In genomic region chr1:182845894-182846293, GRCh38 we compare ENCODE assay signal across 9 cellular contexts.
"Had no signal": no experiment of that assay in that cellular context is flagged by ENCODE, and none has a peak within 500 bp of the region (broad histone marks: within the 10 kb centered on the region; RNA-seq: fewer than 3 reads in every experiment).

No MANE protein-coding gene starts in this region.

- H3K9ac ChIP-seq: neural progenitor cell had no signal

- H3K4me3 ChIP-seq: adrenal gland, coronary artery, neural progenitor cell, ovary, thyroid gland, vagina had no signal

- H3K27ac ChIP-seq: adrenal gland, coronary artery, neural progenitor cell, ovary, thyroid gland, vagina had no signal

- H3K9me3 ChIP-seq: adrenal gland, ovary, thyroid gland, vagina had no signal

- H3K36me3 ChIP-seq: ovary had no signal

- H3K4me3 Mint-ChIP-seq: neural progenitor cell had no signal

- H3K27ac Mint-ChIP-seq: neural progenitor cell had no signal

- DNase-seq: activated CD4-positive, alpha-beta T cell treated with anti-CD3 and anti-CD28 coated beads, Interleukin-2, amount 50 U/mL, for 48 hours; activated gamma-delta T cell treated with Interleukin-2 at 50 U/mL for 16 hours; adrenal gland; effector CD8-positive, alpha-beta T cell; ovary; thyroid gland had no signal

- H3K9me3 Mint-ChIP-seq: neural progenitor cell had no signal

- H3K27me3 ChIP-seq: adrenal gland, neural progenitor cell, ovary, thyroid gland, vagina had no signal

- H2AFZ ChIP-seq: neural progenitor cell had no signal

- H3K4me2 ChIP-seq: neural progenitor cell had no signal
